Comparison of ENCODE assay signal across 13 cellular contexts in genomic region chr15:40909662-40910625, GRCh38. TPM values are rescaled to one million over a fixed set of nuclear protein-coding genes. Genes with fewer than 3 reads are reported as not detected.
A peak's percentile ranks its signal among the peaks of the same experiment; 100 is the strongest.
DNase-seq lines count a peak whose midpoint lies in the region; ATAC-seq and TF ChIP-seq lines count a peak whose summit lies in the region.
"Had no signal": no experiment of that assay in that cellular context is flagged by ENCODE, and none has a peak within 500 bp of the region (broad histone marks: within the 10 kb centered on the region; RNA-seq: fewer than 3 reads in every experiment).

No MANE protein-coding gene starts in this region.

- no peaks in the 10 kb centered on the region for H3K9me3 Mint-ChIP-seq in activated CD4-positive, alpha-beta T cell treated with anti-CD3 and anti-CD28 coated beads, Interleukin-2, amount 10 ng/mL, durations not matched to agents 7 days and 5 days
- H3K9me3 Mint-ChIP-seq: activated naive CD4-positive, alpha-beta T cell treated with anti-CD3 and anti-CD28 coated beads, Interleukin-2, amount 50 U/mL, for 72 hours had no signal

- H3K36me3 ChIP-seq in RWPE2 (ENCODE audit: low read depth) (no peaks in the 10 kb centered on the region), left ventricle myocardium inferior (no peaks in the 10 kb centered on the region), spleen (peaks cover 0 to 3% (median 0%) of the 10 kb centered on the region in 6 donors)

- DNase-seq in activated CD4-positive, alpha-beta T cell treated with anti-CD3 and anti-CD28 coated beads, Interleukin-2, amount 10 ng/mL, durations not matched to agents 7 days and 5 days: no peak
- DNase-seq in activated CD4-positive, alpha-beta T cell treated with anti-CD3 and anti-CD28 coated beads, Interleukin-2, amount 50 U/mL, for 1 hour: no peak
- DNase-seq in RWPE2 (ENCODE audit: low spot score) (peak; percentile 71), left ventricle myocardium inferior (no peak), spleen (peak; percentile 75), NCI-H526 treated with DMSO at 0.1 percent for 48 hours (lab: John Stamatoyannopoulos, UW) (no peak), GM20000 (ENCODE audit: low spot score) (no peak), SHP77 treated with DMSO at 0.1 percent for 48 hours (lab: John Stamatoyannopoulos, UW) (no peak)
- DNase-seq: activated CD4-positive, alpha-beta T cell treated with anti-CD3 and anti-CD28 coated beads for 1 hour; PC-9; stimulated activated CD4-positive, alpha-beta T cell treated with anti-CD3 and anti-CD28 coated beads, Interleukin-2, amount 100 ng/mL, for 24 hours had no signal

- H3K4me1 ChIP-seq in RWPE2 (ENCODE audit: insufficient read depth, poor library complexity, severe bottlenecking): peaks cover 12% of the 10 kb centered on the region
- peaks cover 56% of the 10 kb centered on the region for H3K4me1 ChIP-seq in left ventricle myocardium inferior
- H3K4me1 ChIP-seq in spleen: peaks cover 23 to 71% (median 50%) of the 10 kb centered on the region in 6 donors

- peak overlapping the region; percentile 37 for H3K27ac Mint-ChIP-seq in activated CD4-positive, alpha-beta T cell treated with anti-CD3 and anti-CD28 coated beads, Interleukin-2, amount 10 ng/mL, durations not matched to agents 7 days and 5 days

- H3K36me3 Mint-ChIP-seq in activated CD4-positive, alpha-beta T cell treated with anti-CD3 and anti-CD28 coated beads, Interleukin-2, amount 10 ng/mL, durations not matched to agents 7 days and 5 days (ENCODE audit: low read depth): no peaks in the 10 kb centered on the region
- H3K36me3 Mint-ChIP-seq: activated naive CD4-positive, alpha-beta T cell treated with anti-CD3 and anti-CD28 coated beads, Interleukin-2, amount 50 U/mL, for 72 hours had no signal

- CTCF ChIA-PET in activated CD4-positive, alpha-beta T cell treated with anti-CD3 and anti-CD28 coated beads, Interleukin-2, amount 10 ng/mL, durations not matched to agents 7 days and 5 days (lab: Charles Lee): interaction anchor here (0.9 to 4.4 kb wide), 5 partner anchors 14 to 133 kb away, joined by 3 to 33 read pairs (median 4); partner anchors contain the start of genes PPP1R14D and VPS18

- H3K9me3 ChIP-seq in RWPE2 (ENCODE audit: severe bottlenecking): no peaks in the 10 kb centered on the region
- no peaks in the 10 kb centered on the region for H3K9me3 ChIP-seq in left ventricle myocardium inferior (replicated peaks)
- H3K9me3 ChIP-seq in spleen: no peaks in the 10 kb centered on the region
- H3K9me3 ChIP-seq: A549 had no signal

- H3K4me3 ChIP-seq in RWPE2 (ENCODE audit: severe bottlenecking) (no peak overlapping the region), left ventricle myocardium inferior (no peak overlapping the region), spleen (no peak overlapping the region)
- H3K4me3 ChIP-seq: A549, PC-9 had no signal

- POLR2A ChIA-PET in activated CD4-positive, alpha-beta T cell treated with anti-CD3 and anti-CD28 coated beads, Interleukin-2, amount 10 ng/mL, durations not matched to agents 7 days and 5 days (lab: Charles Lee): no interaction called here

- no peak for TF ChIP-seq CTCF in RWPE2 (IDR thresholded peaks at IDR 0.05; ENCODE audit: poor library complexity, severe bottlenecking)
- no peak for TF ChIP-seq CTCF in left ventricle myocardium inferior (IDR thresholded peaks at IDR 0.05; ENCODE audit: borderline replicate concordance)
- no peak for TF ChIP-seq CTCF in spleen (IDR thresholded peaks at IDR 0.05 in 8 of 11, conservative IDR thresholded peaks at IDR 0.05 in 3 of 11)
- TF ChIP-seq CTCF in GM20000 (IDR thresholded peaks at IDR 0.05; ENCODE audit: extremely low read depth, missing control alignments): no peak

- 50 to 63% (median 53%) methylated on average over 17 of the region's 17 CpGs for WGBS in spleen, 5 donors

- ATAC-seq in RWPE2 (ENCODE audit: low read depth): no peak
- ATAC-seq: A549; activated naive CD4-positive, alpha-beta T cell treated with anti-CD3 and anti-CD28 coated beads, Interleukin-2, amount 50 U/mL, for 72 hours had no signal

- no peak overlapping the region for H3K27ac ChIP-seq in RWPE2 (ENCODE audit: poor library complexity, severe bottlenecking)
- H3K27ac ChIP-seq in left ventricle myocardium inferior (replicated peaks): peak overlapping the region; percentile 8
- H3K27ac ChIP-seq in spleen: peak overlapping the region; percentile 31 to 92 (median 60)
- H3K27ac ChIP-seq: PC-9 had no signal

- H3K27me3 Mint-ChIP-seq in activated CD4-positive, alpha-beta T cell treated with anti-CD3 and anti-CD28 coated beads, Interleukin-2, amount 10 ng/mL, durations not matched to agents 7 days and 5 days: no peaks in the 10 kb centered on the region

- no peak for TF ChIP-seq POLR2A in spleen (IDR thresholded peaks at IDR 0.05)

- intact Hi-C loops in left ventricle myocardium inferior (cut with micrococcal nuclease): loop anchor here (5.0 kb wide), 2 partner anchors 32 to 107 kb away; no protein-coding TSS in a partner anchor
- intact Hi-C loops in spleen (cut with DNase I; ENCODE audit: low total_unique reads): loop anchor here (5.0 to 10.0 kb wide), 2 partner anchors 32 to 205 kb away; partner anchors contain the start of gene INO80

- H3K4me3 Mint-ChIP-seq in activated CD4-positive, alpha-beta T cell treated with anti-CD3 and anti-CD28 coated beads, Interleukin-2, amount 10 ng/mL, durations not matched to agents 7 days and 5 days: no peak overlapping the region

- no peaks in the 10 kb centered on the region for H3K27me3 ChIP-seq in RWPE2 (ENCODE audit: insufficient read depth, poor library complexity, severe bottlenecking)
- no peaks in the 10 kb centered on the region for H3K27me3 ChIP-seq in left ventricle myocardium inferior (ENCODE audit: low read depth)
- H3K27me3 ChIP-seq in spleen (replicated peaks in 1 of 7): no peaks in the 10 kb centered on the region

- peaks cover 28% of the 10 kb centered on the region for H3K4me1 Mint-ChIP-seq in activated CD4-positive, alpha-beta T cell treated with anti-CD3 and anti-CD28 coated beads, Interleukin-2, amount 10 ng/mL, durations not matched to agents 7 days and 5 days

RNA-seq across cellular contexts. Expression of gene VPS18, which starts 15.7 kb away (rescaled TPM):
- 10 to 100 TPM; 16.2 to 16.6 TPM for total RNA-seq in activated CD4-positive, alpha-beta T cell treated with anti-CD3 and anti-CD28 coated beads, Interleukin-2, amount 10 ng/mL, durations not matched to agents 7 days and 5 days
- total RNA-seq in left ventricle myocardium inferior (21.3 TPM), spleen (10 to 100 TPM; 18.6 to 29.1 (median 25.3) TPM)
- polyA plus RNA-seq in spleen: 10 to 100 TPM in 1 of 3 donors, 1 to 10 TPM in 2; 7.2 to 15.8 (median 7.4) TPM

RNA-seq across cellular contexts. Expression of gene DLL4, which starts 19.2 kb away (rescaled TPM):
- not detected for total RNA-seq in activated CD4-positive, alpha-beta T cell treated with anti-CD3 and anti-CD28 coated beads, Interleukin-2, amount 10 ng/mL, durations not matched to agents 7 days and 5 days
- 11.1 TPM for total RNA-seq in left ventricle myocardium inferior
- 10 to 100 TPM in 5 of 7 donors, 1 to 10 TPM in 2; 7.6 to 26.3 (median 11.0) TPM for total RNA-seq in spleen
- polyA plus RNA-seq in spleen: 1 to 10 TPM; 1.2 to 5.0 (median 2.3) TPM

RNA-seq across cellular contexts. Expression of gene RHOV, which starts 35.9 kb away (rescaled TPM):
- not detected for total RNA-seq in activated CD4-positive, alpha-beta T cell treated with anti-CD3 and anti-CD28 coated beads, Interleukin-2, amount 10 ng/mL, durations not matched to agents 7 days and 5 days
- total RNA-seq in left ventricle myocardium inferior (not detected), spleen (not detected)
- polyA plus RNA-seq in spleen: under 1 TPM in 2 of 3 donors, not detected in 1; 0.06 to 0.19 TPM

RNA-seq across cellular contexts. Expression of gene CHAC1, which starts 43.3 kb away (rescaled TPM):
- total RNA-seq in activated CD4-positive, alpha-beta T cell treated with anti-CD3 and anti-CD28 coated beads, Interleukin-2, amount 10 ng/mL, durations not matched to agents 7 days and 5 days: 1 to 10 TPM; 4.7 to 6.7 TPM
- 1.3 TPM for total RNA-seq in left ventricle myocardium inferior
- total RNA-seq in spleen: 1 to 10 TPM in 6 of 7 donors, under 1 TPM in 1; 0.92 to 5.5 (median 1.7) TPM
- polyA plus RNA-seq in spleen: 1 to 10 TPM in 2 of 3 donors, under 1 TPM in 1; 0.39 to 1.5 (median 1.1) TPM

Comparison
In these comparisons a context has a peak if more than half of its experiments do, and no peak if none do; other contexts are left out.
1. DNase-seq: peak in RWPE2 (single experiment) and spleen (single experiment); none in activated CD4-positive, alpha-beta T cell treated with anti-CD3 and anti-CD28 coated beads, Interleukin-2, amount 10 ng/mL, durations not matched to agents 7 days and 5 days (single experiment), activated CD4-positive, alpha-beta T cell treated with anti-CD3 and anti-CD28 coated beads, Interleukin-2, amount 50 U/mL, for 1 hour (single experiment), left ventricle myocardium inferior (single experiment), NCI-H526 treated with DMSO at 0.1 percent for 48 hours (single experiment), GM20000 (single experiment) and SHP77 treated with DMSO at 0.1 percent for 48 hours (single experiment).
2. RNA of gene DLL4, which starts 19.2 kb away (total RNA-seq): 11.1 TPM in left ventricle myocardium inferior (single experiment) and 7.6 to 26.3 TPM in spleen; not detected in activated CD4-positive, alpha-beta T cell treated with anti-CD3 and anti-CD28 coated beads, Interleukin-2, amount 10 ng/mL, durations not matched to agents 7 days and 5 days; every median in the first group is over 4 times any median in the second.